Comparison of ENCODE assay signal across 8 cellular contexts in genomic region chr12:56633465-56634241, GRCh38. TPM values are rescaled to one million over a fixed set of nuclear protein-coding genes. Genes with fewer than 3 reads are reported as not detected.
DNase-seq lines count a peak whose midpoint lies in the region; ATAC-seq, FAIRE-seq and TF ChIP-seq lines count a peak whose summit lies in the region.

No MANE protein-coding gene starts in this region.

- peak overlapping the region; percentile 89 to 97 for H3K27ac ChIP-seq in A549
- peak overlapping the region; percentile 99 for H3K27ac ChIP-seq in caudate nucleus (ENCODE audit: low read depth, low read length)

- TF ChIP-seq POLR2A in A549 (IDR thresholded peaks at IDR 0.05; ENCODE audit: low read length): no peak

- H3K4me1 ChIP-seq in A549 (peaks cover 46% of the 10 kb centered on the region), mucosa of descending colon (ENCODE audit: low read depth) (peaks cover 53% of the 10 kb centered on the region)

- H3K36me3 ChIP-seq in mucosa of descending colon (ENCODE audit: low read depth): peaks cover 4% of the 10 kb centered on the region

- DNase-seq in A549 (ENCODE audit: low read depth in 1 of 2, low spot score in 1 of 2): no peak
- DNase-seq in Jurkat, Clone E6-1 (ENCODE audit: low read depth, low spot score): no peak
- DNase-seq in caudate nucleus (lab: John Stamatoyannopoulos, UW): peak in 1 of 61 donors; percentile 1
- peak in 1 of 3 donors; percentile 28 for DNase-seq in mucosa of descending colon

- TF ChIP-seq CTCF in A549 (IDR thresholded peaks at IDR 0.05) (no peak), mucosa of descending colon (IDR thresholded peaks at IDR 0.05) (no peak)

- no peak for TF ChIP-seq RAD21 in A549 (conservative IDR thresholded peaks at IDR 0.05 in 1 of 2, IDR thresholded peaks at IDR 0.05 in 1 of 2)

- no peak for FAIRE-seq in A549 (lab: Jason Lieb, UNC)

- POLR2A ChIA-PET in A549 (lab: Yijun Ruan, JAX): interaction anchor here (3.9 kb wide), 1 partner anchor 55 kb away, joined by 57 read pairs; the partner anchor contains the start of gene PTGES3

- CTCF ChIA-PET in A549 (lab: Yijun Ruan, JAX): interaction anchor here (0.6 to 4.3 kb wide), 15 partner anchors 10 to 372 kb away, joined by 3 to 74 read pairs (median 8); partner anchors contain the start of gene RBMS2

- peak overlapping the region; percentile 97 for H3K4me2 ChIP-seq in A549

- TF ChIP-seq EP300 in A549 (IDR thresholded peaks at IDR 0.05): no peak

- H3K9me3 ChIP-seq in A549: no peaks in the 10 kb centered on the region
- H3K9me3 ChIP-seq in mucosa of descending colon: no peaks in the 10 kb centered on the region

- 53% methylated on average over 13 of the region's 13 CpGs for WGBS in A549 (ENCODE audit: missing lambda C conversion rate)

- ATAC-seq in A549: no peak
- no peak for ATAC-seq in mucosa of descending colon
- no peak for ATAC-seq in GM19467 (IDR thresholded peaks at IDR 0.05; ENCODE audit: unreplicated experiment)
- no peak for ATAC-seq in esophagus mucosa
- no peak for ATAC-seq in HG02852 (IDR thresholded peaks at IDR 0.05; ENCODE audit: unreplicated experiment)
- ATAC-seq in GM21723 (IDR thresholded peaks at IDR 0.05; ENCODE audit: unreplicated experiment): no peak

- intact Hi-C loops in mucosa of descending colon (cut with DNase I, micrococcal nuclease): loop anchor here in 1 of 2 donors (5.0 to 10.0 kb wide), 2 partner anchors 54 to 109 kb away; partner anchors contain the start of genes PTGES3 and RBMS2

- peak overlapping the region; percentile 80 for H3K4me3 ChIP-seq in A549
- H3K4me3 ChIP-seq in Jurkat, Clone E6-1 (ENCODE audit: low read length): peak overlapping the region; percentile 81
- peak overlapping the region; percentile 67 for H3K4me3 ChIP-seq in mucosa of descending colon

TF ChIP-seq in A549, 52 proteins besides CTCF, POLR2A, EP300 and RAD21 (continues in another document):
- TF ChIP-seq POLR2AphosphoS2 (conservative IDR thresholded peaks at IDR 0.05; ENCODE audit: low read length) (no peak), MAFK (IDR thresholded peaks at IDR 0.05; ENCODE audit: partially characterized antibody) (no peak), MYC (IDR thresholded peaks at IDR 0.05; ENCODE audit: borderline replicate concordance, low read length) (no peak), E2F6 (IDR thresholded peaks at IDR 0.05; ENCODE audit: borderline replicate concordance, low read depth) (no peak), BCL3 (IDR thresholded peaks at IDR 0.05) (no peak), FOXS1 (CRISPR knock-in tag; IDR thresholded peaks at IDR 0.05) (no peak), SREBF2 (IDR thresholded peaks at IDR 0.05) (no peak), TP53 (CRISPR knock-in tag; IDR thresholded peaks at IDR 0.05) (no peak), CEBPB (IDR thresholded peaks at IDR 0.05) (no peak), ELK1 (IDR thresholded peaks at IDR 0.05; ENCODE audit: low read depth, low read length) (no peak), REST (IDR thresholded peaks at IDR 0.05) (no peak), ZC3H11A (IDR thresholded peaks at IDR 0.05) (no peak), HEYL (CRISPR knock-in tag; IDR thresholded peaks at IDR 0.05) (no peak), JUNB (IDR thresholded peaks at IDR 0.05) (no peak), MAX (IDR thresholded peaks at IDR 0.05) (no peak), USF2 (IDR thresholded peaks at IDR 0.05) (no peak), EHF (CRISPR knock-in tag; IDR thresholded peaks at IDR 0.05) (no peak)

RNA-seq across cellular contexts. Expression of gene BAZ2A, which starts 3.5 kb away (rescaled TPM):
- polyA plus RNA-seq in A549 (2011; rRNA removed) (59.4 and 103 TPM in 2 replicates), A549 (2017; fragmentation: RNase III; extraction: RNeasy Plus Mini Kit Qiagen cat#74134 plus additional on column Dnase treatment) (34.2 to 41.7 TPM (median 40.8 TPM) in 3 replicates)
- polyA plus RNA-seq in A549 (2012; cell fraction: cytosol; rRNA removed): 40.7 and 41.9 TPM in 2 replicates
- polyA plus RNA-seq in A549 (2012; cell fraction: nucleus; rRNA removed): 82.9 and 85.0 TPM in 2 replicates
- polyA minus RNA-seq in A549 (2011; rRNA and poly(A)+ RNA removed): 150 and 155 TPM in 2 replicates
- polyA plus RNA-seq in Jurkat, Clone E6-1 (2012; ENCODE audit: insufficient read depth, insufficient read length): 35.9 TPM
- total RNA-seq in mucosa of descending colon (100 to 1,000 TPM; 109 to 144 (median 110) TPM), esophagus mucosa (49.9 TPM)

RNA-seq across cellular contexts. Expression of gene ATP5F1B, which starts 12.1 kb away (rescaled TPM):
- 1,500 and 1,639 TPM in 2 replicates for polyA plus RNA-seq in A549 (2011; rRNA removed)
- polyA plus RNA-seq in A549 (2012; cell fraction: cytosol; rRNA removed): 1,279 and 1,537 TPM in 2 replicates
- polyA plus RNA-seq in A549 (2012; cell fraction: nucleus; rRNA removed): 796 and 1,402 TPM in 2 replicates
- polyA plus RNA-seq in A549 (2017; fragmentation: RNase III; extraction: RNeasy Plus Mini Kit Qiagen cat#74134 plus additional on column Dnase treatment): 761 to 854 TPM (median 778 TPM) in 3 replicates
- polyA minus RNA-seq in A549 (2011; rRNA and poly(A)+ RNA removed): 1,473 and 1,903 TPM in 2 replicates
- 1,563 TPM for polyA plus RNA-seq in Jurkat, Clone E6-1 (2012; ENCODE audit: insufficient read depth, insufficient read length)
- 1,000 to 10,000 TPM in 2 of 3 donors, 100 to 1,000 TPM in 1; 874 to 1,329 (median 1,265) TPM for total RNA-seq in mucosa of descending colon
- total RNA-seq in esophagus mucosa: 674 TPM

RNA-seq across cellular contexts. Expression of gene PTGES3, which starts 54.4 kb away (rescaled TPM):
- polyA plus RNA-seq in A549 (2011; rRNA removed): 211 and 272 TPM in 2 replicates
- 105 and 133 TPM in 2 replicates for polyA plus RNA-seq in A549 (2012; cell fraction: cytosol; rRNA removed)
- 65.4 and 72.5 TPM in 2 replicates for polyA plus RNA-seq in A549 (2012; cell fraction: nucleus; rRNA removed)
- polyA plus RNA-seq in A549 (2017; fragmentation: RNase III; extraction: RNeasy Plus Mini Kit Qiagen cat#74134 plus additional on column Dnase treatment): 400 to 467 TPM (median 406 TPM) in 3 replicates
- 40.5 and 51.6 TPM in 2 replicates for polyA minus RNA-seq in A549 (2011; rRNA and poly(A)+ RNA removed)
- polyA plus RNA-seq in Jurkat, Clone E6-1 (2012; ENCODE audit: insufficient read depth, insufficient read length): 293 TPM
- total RNA-seq in mucosa of descending colon: 100 to 1,000 TPM; 155 to 223 (median 164) TPM
- 153 TPM for total RNA-seq in esophagus mucosa
